In the genomic region with DNA sequence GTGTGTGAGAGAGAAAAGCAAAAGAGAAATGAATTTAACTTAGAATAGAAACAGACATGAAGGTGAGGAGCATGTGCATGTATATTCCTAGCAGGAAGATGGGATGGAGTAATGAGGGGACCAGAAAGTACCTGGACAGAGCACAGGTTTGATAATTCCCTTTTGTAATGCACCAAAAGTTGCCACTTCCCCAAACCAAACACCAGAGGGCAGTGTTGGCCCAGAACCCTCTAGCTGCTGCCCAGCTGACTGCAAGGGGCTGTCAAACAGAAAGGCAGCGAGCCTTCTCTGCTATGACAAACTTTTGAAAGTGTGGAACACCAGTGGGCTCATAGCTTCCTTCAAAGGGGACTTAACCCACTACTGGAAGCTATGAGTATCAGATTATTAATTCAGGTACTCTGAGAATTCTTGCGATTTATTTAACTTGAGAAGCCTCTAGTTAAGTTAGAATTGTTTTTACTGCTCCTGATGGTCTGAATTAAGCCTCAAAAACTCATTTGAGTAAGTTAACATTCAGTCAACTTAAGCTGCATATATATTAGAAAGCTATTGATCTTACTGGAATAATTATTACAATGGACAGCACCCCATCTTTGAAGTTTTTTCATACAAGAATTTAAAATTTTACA, we compare ENCODE assay signal across 8 cellular contexts.
A peak's percentile ranks its signal among the peaks of the same experiment; 100 is the strongest.
DNase-seq lines count a peak whose midpoint lies in the region; ATAC-seq and TF ChIP-seq lines count a peak whose summit lies in the region.

No MANE protein-coding gene starts in this region.

- DNase-seq in AG09309 (ENCODE audit: low read depth) (peak; percentile 27), NCI-H2171 (lab: John Stamatoyannopoulos, UW) (peak; percentile 0), dorsolateral prefrontal cortex (peak; percentile 47 to 76 (median 58)), lung (ENCODE audit: low spot score) (peak; percentile 65)
- peak; percentile 66 for DNase-seq in activated CD4-positive, alpha-beta T cell treated with anti-CD3 and anti-CD28 coated beads, Interleukin-2, amount 10 ng/mL, durations not matched to agents 7 days and 5 days
- peak; percentile 30 for DNase-seq in stimulated activated CD8-positive, alpha-beta memory T cell treated with anti-CD3 and anti-CD28 coated beads, Interleukin-15, amount 100 ng/mL, for 1 hour (ENCODE audit: low read depth)

- intact Hi-C loops in dorsolateral prefrontal cortex (cut with DNase I): loop anchor here (2.0 to 10.0 kb wide), 3 partner anchors 141 to 331 kb away; no protein-coding TSS in a partner anchor

- H3K27ac Mint-ChIP-seq in activated CD4-positive, alpha-beta T cell treated with anti-CD3 and anti-CD28 coated beads, Interleukin-2, amount 10 ng/mL, durations not matched to agents 7 days and 5 days: no peak overlapping the region

- no peaks in the 10 kb centered on the region for H3K9me3 Mint-ChIP-seq in activated CD4-positive, alpha-beta T cell treated with anti-CD3 and anti-CD28 coated beads, Interleukin-2, amount 10 ng/mL, durations not matched to agents 7 days and 5 days

- POLR2A ChIA-PET in activated CD4-positive, alpha-beta T cell treated with anti-CD3 and anti-CD28 coated beads, Interleukin-2, amount 10 ng/mL, durations not matched to agents 7 days and 5 days (lab: Charles Lee): no interaction called here

- H3K27me3 ChIP-seq in dorsolateral prefrontal cortex (no peaks in the 10 kb centered on the region), lung (ENCODE audit: control insufficient read depth, insufficient read depth) (no peaks in the 10 kb centered on the region)

- CTCF ChIA-PET in activated CD4-positive, alpha-beta T cell treated with anti-CD3 and anti-CD28 coated beads, Interleukin-2, amount 10 ng/mL, durations not matched to agents 7 days and 5 days (lab: Charles Lee): interaction anchor here (0.8 to 1.6 kb wide), 3 partner anchors 9 to 120 kb away, joined by 3 to 6 read pairs (median 3); no protein-coding TSS in a partner anchor

- H3K27ac ChIP-seq in dorsolateral prefrontal cortex: no peak overlapping the region
- no peak overlapping the region for H3K27ac ChIP-seq in lung (ENCODE audit: low read depth in 1 of 2, low read length in 1 of 2)

- H3K27me3 Mint-ChIP-seq in activated CD4-positive, alpha-beta T cell treated with anti-CD3 and anti-CD28 coated beads, Interleukin-2, amount 10 ng/mL, durations not matched to agents 7 days and 5 days: no peaks in the 10 kb centered on the region

- H3K4me1 ChIP-seq in lung (ENCODE audit: control insufficient read depth in 2 of 2, insufficient read depth in 2 of 2, low read length in 2 of 2): peaks cover 3 to 8% of the 10 kb centered on the region in 2 donors

- H3K36me3 ChIP-seq in lung (ENCODE audit: control insufficient read depth in 2 of 2, insufficient read depth in 2 of 2, low read length in 2 of 2): no peaks in the 10 kb centered on the region

- peak; percentile 94 for TF ChIP-seq CTCF in AG09309 (IDR thresholded peaks at IDR 0.05; ENCODE audit: control insufficient read depth, insufficient read depth, low read depth, low read length, missing control alignments)
- TF ChIP-seq CTCF in dorsolateral prefrontal cortex (IDR thresholded peaks at IDR 0.05 in 54 of 56, conservative IDR thresholded peaks at IDR 0.05 in 2 of 56; ENCODE audit: low read depth in 1 of 56, partially characterized antibody in 56 of 56): peak; percentile 85 to 98 (median 93)
- peak; percentile 68 for TF ChIP-seq CTCF in lung (IDR thresholded peaks at IDR 0.05; ENCODE audit: control extremely low read depth, extremely low read depth)

- H3K9me3 ChIP-seq in lung (ENCODE audit: control insufficient read depth in 2 of 2, insufficient read depth in 1 of 2, low read length in 1 of 2): no peaks in the 10 kb centered on the region

- 42 to 44% methylated on average over 2 of the region's 2 CpGs for WGBS in lung, 2 donors

- no peaks in the 10 kb centered on the region for H3K36me3 Mint-ChIP-seq in activated CD4-positive, alpha-beta T cell treated with anti-CD3 and anti-CD28 coated beads, Interleukin-2, amount 10 ng/mL, durations not matched to agents 7 days and 5 days (ENCODE audit: low read depth)

- peak; percentile 89 for ATAC-seq in GM18519 (IDR thresholded peaks at IDR 0.05; ENCODE audit: low FRiP score, unreplicated experiment)
- peak; percentile 97 for ATAC-seq in HG02981 (IDR thresholded peaks at IDR 0.05; ENCODE audit: unreplicated experiment)
- peak; percentile 91 for ATAC-seq in lung (ENCODE audit: insufficient read depth, low FRiP score)

- H3K4me3 Mint-ChIP-seq in activated CD4-positive, alpha-beta T cell treated with anti-CD3 and anti-CD28 coated beads, Interleukin-2, amount 10 ng/mL, durations not matched to agents 7 days and 5 days: no peak overlapping the region

- no peaks in the 10 kb centered on the region for H3K4me1 Mint-ChIP-seq in activated CD4-positive, alpha-beta T cell treated with anti-CD3 and anti-CD28 coated beads, Interleukin-2, amount 10 ng/mL, durations not matched to agents 7 days and 5 days

- H3K4me3 ChIP-seq in AG09309 (ENCODE audit: control insufficient read depth, low read depth, low read length): no peak overlapping the region
- H3K4me3 ChIP-seq in dorsolateral prefrontal cortex: no peak overlapping the region
- H3K4me3 ChIP-seq in lung: no peak overlapping the region

Comparison
In these comparisons a context has a peak if more than half of its experiments do, and no peak if none do; other contexts are left out.
1. DNase-seq: peak in every context shown above with its lines; median percentile 66 in activated CD4-positive, alpha-beta T cell treated with anti-CD3 and anti-CD28 coated beads, Interleukin-2, amount 10 ng/mL, durations not matched to agents 7 days and 5 days; 65 in lung; 58 in dorsolateral prefrontal cortex; 30 in stimulated activated CD8-positive, alpha-beta memory T cell treated with anti-CD3 and anti-CD28 coated beads, Interleukin-15, amount 100 ng/mL, for 1 hour; 27 in AG09309; 0 in NCI-H2171.